8 cellular contexts compared by ENCODE assay signal in the genomic region with DNA sequence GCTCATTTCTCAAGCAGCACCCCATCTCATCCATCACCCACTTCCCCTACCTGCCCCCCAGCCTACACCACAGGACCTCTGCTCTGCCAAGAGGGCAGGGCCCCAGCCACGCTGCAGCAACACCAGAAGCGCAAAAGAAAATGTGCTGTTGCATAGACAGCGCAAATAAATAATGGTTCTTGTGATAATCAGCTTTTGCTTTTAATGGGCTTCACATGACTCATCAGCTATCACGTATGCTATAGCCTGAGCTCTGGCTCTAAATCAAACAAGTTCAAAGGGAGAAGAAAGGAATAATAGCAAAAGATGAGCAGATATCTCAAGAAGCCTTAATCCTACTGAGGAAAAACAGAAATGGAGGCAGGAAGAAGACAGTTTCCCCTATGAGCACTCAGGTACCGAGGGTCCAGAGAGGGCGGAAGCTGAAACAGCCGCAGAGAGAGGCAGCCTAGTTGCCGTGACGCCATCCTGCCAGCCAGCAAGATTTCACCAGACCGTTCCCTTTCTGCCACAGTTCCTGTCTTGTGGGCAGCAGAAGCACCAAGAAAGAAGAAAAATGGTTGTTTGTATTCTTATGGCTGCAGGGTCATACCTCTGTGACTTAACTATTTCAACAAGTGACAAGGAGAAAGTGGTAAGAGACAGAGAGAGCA. TPM values are rescaled to one million over a fixed set of nuclear protein-coding genes. Genes with fewer than 3 reads are reported as not detected.
A peak's percentile ranks its signal among the peaks of the same experiment; 100 is the strongest.
DNase-seq lines count a peak whose midpoint lies in the region; ATAC-seq and TF ChIP-seq lines count a peak whose summit lies in the region.

No MANE protein-coding gene starts in this region.

- peak overlapping the region; percentile 91 for H3K27ac Mint-ChIP-seq in activated T-helper 2 cell treated with anti-CD3 and anti-CD28 coated beads, Interferon-gamma antibody, Interleukin-2, Interleukin-4, amounts not matched to agents 10 μg/mL and 5 μg/mL and 100 μg/mL, durations not matched to agents 14 hours and 24 hours and 36 hours

- intact Hi-C loops in activated T-helper 2 cell treated with anti-CD3 and anti-CD28 coated beads, Interferon-gamma antibody, Interleukin-2, Interleukin-4, amounts not matched to agents 10 μg/mL and 5 μg/mL and 100 μg/mL, durations not matched to agents 14 hours and 24 hours and 36 hours (cut with micrococcal nuclease) = loop anchor here (1.0 kb wide), 3 partner anchors 10 to 27 kb away; partner anchors contain the start of gene RAB27A

- peaks cover 64% of the 10 kb centered on the region for H3K4me1 Mint-ChIP-seq in activated T-helper 2 cell treated with anti-CD3 and anti-CD28 coated beads, Interferon-gamma antibody, Interleukin-2, Interleukin-4, amounts not matched to agents 10 μg/mL and 5 μg/mL and 100 μg/mL, durations not matched to agents 14 hours and 24 hours and 36 hours (ENCODE audit: low read depth)

- peak; percentile 37 for DNase-seq in GM10248 (ENCODE audit: extremely low spot score)
- peak; percentile 74 to 92 for DNase-seq in NOMO-1 (lab: John Stamatoyannopoulos, UW; ENCODE audit: unreplicated experiment in 2 of 2)
- DNase-seq in activated T-helper 2 cell treated with anti-CD3 and anti-CD28 coated beads, Interferon-gamma antibody, Interleukin-2, Interleukin-4, amounts not matched to agents 10 μg/mL and 5 μg/mL and 100 μg/mL, durations not matched to agents 14 hours and 24 hours and 36 hours (ENCODE audit: low spot score) = peak; percentile 59
- DNase-seq in left kidney (ENCODE audit: low read depth, low spot score) = peak; percentile 52
- peak; percentile 72 for DNase-seq in stimulated activated naive CD8-positive, alpha-beta T cell treated with anti-CD3 and anti-CD28 coated beads, Interleukin-15, Interleukin-2, amounts not matched to agents 100 U/mL and 50 U/mL, for 24 hours
- DNase-seq in NCI-H2081 (lab: John Stamatoyannopoulos, UW) = no peak
- no peak for DNase-seq in HUDEP-2 (lab: John Stamatoyannopoulos, UW; ENCODE audit: unreplicated experiment in 76 of 76)

- TF ChIP-seq CTCF in GM10248 (IDR thresholded peaks at IDR 0.05; ENCODE audit: control extremely low read depth, extremely low read depth, low read depth, missing control alignments) = no peak

- H3K4me3 Mint-ChIP-seq in activated T-helper 2 cell treated with anti-CD3 and anti-CD28 coated beads, Interferon-gamma antibody, Interleukin-2, Interleukin-4, amounts not matched to agents 10 μg/mL and 5 μg/mL and 100 μg/mL, durations not matched to agents 14 hours and 24 hours and 36 hours (ENCODE audit: low read depth) = peak overlapping the region; percentile 62

- peak; percentile 96 for ATAC-seq in HG02623 (IDR thresholded peaks at IDR 0.05; ENCODE audit: unreplicated experiment)
- ATAC-seq in stimulated activated naive CD8-positive, alpha-beta T cell treated with anti-CD3 and anti-CD28 coated beads, Interleukin-15, Interleukin-2, amounts not matched to agents 100 U/mL and 50 U/mL, for 24 hours = peak; percentile 90

- CTCF ChIA-PET in GM10248 (lab: Yijun Ruan, JAX) = interaction anchor here (1.0 to 3.0 kb wide), 7 partner anchors 9 to 49 kb away, joined by 3 to 9 read pairs (median 5); no protein-coding TSS in a partner anchor

- H3K9me3 Mint-ChIP-seq in activated T-helper 2 cell treated with anti-CD3 and anti-CD28 coated beads, Interferon-gamma antibody, Interleukin-2, Interleukin-4, amounts not matched to agents 10 μg/mL and 5 μg/mL and 100 μg/mL, durations not matched to agents 14 hours and 24 hours and 36 hours = peaks cover 1% of the 10 kb centered on the region

- POLR2A ChIA-PET in GM10248 (lab: Yijun Ruan, JAX) = interaction anchor here (1.9 kb wide), 1 partner anchor 9 kb away, joined by 9 read pairs; no protein-coding TSS in a partner anchor

- H3K27me3 Mint-ChIP-seq in activated T-helper 2 cell treated with anti-CD3 and anti-CD28 coated beads, Interferon-gamma antibody, Interleukin-2, Interleukin-4, amounts not matched to agents 10 μg/mL and 5 μg/mL and 100 μg/mL, durations not matched to agents 14 hours and 24 hours and 36 hours (ENCODE audit: low read depth) = no peaks in the 10 kb centered on the region

- H3K36me3 Mint-ChIP-seq in activated T-helper 2 cell treated with anti-CD3 and anti-CD28 coated beads, Interferon-gamma antibody, Interleukin-2, Interleukin-4, amounts not matched to agents 10 μg/mL and 5 μg/mL and 100 μg/mL, durations not matched to agents 14 hours and 24 hours and 36 hours (ENCODE audit: low read depth) = peaks cover 70% of the 10 kb centered on the region

RNA-seq across cellular contexts. Expression of gene RAB27A, which starts 22.1 kb away (rescaled TPM):
- 72.3 and 74.4 TPM in 2 replicates for total RNA-seq in activated T-helper 2 cell treated with anti-CD3 and anti-CD28 coated beads, Interferon-gamma antibody, Interleukin-2, Interleukin-4, amounts not matched to agents 10 μg/mL and 5 μg/mL and 100 μg/mL, durations not matched to agents 14 hours and 24 hours and 36 hours

RNA-seq across cellular contexts. Expression of gene PIGBOS1, which starts 51.4 kb away (rescaled TPM):
- total RNA-seq in activated T-helper 2 cell treated with anti-CD3 and anti-CD28 coated beads, Interferon-gamma antibody, Interleukin-2, Interleukin-4, amounts not matched to agents 10 μg/mL and 5 μg/mL and 100 μg/mL, durations not matched to agents 14 hours and 24 hours and 36 hours = 9.5 and 12.3 TPM in 2 replicates

RNA-seq across cellular contexts. Expression of gene PIGB, which starts 51.5 kb away (rescaled TPM):
- total RNA-seq in activated T-helper 2 cell treated with anti-CD3 and anti-CD28 coated beads, Interferon-gamma antibody, Interleukin-2, Interleukin-4, amounts not matched to agents 10 μg/mL and 5 μg/mL and 100 μg/mL, durations not matched to agents 14 hours and 24 hours and 36 hours = 19.7 and 21.0 TPM in 2 replicates

Comparison
In these comparisons a context has a peak if more than half of its experiments do, and no peak if none do; other contexts are left out.
1. DNase-seq: peak in GM10248 (single experiment), NOMO-1 (2 of 2), activated T-helper 2 cell treated with anti-CD3 and anti-CD28 coated beads, Interferon-gamma antibody, Interleukin-2, Interleukin-4, amounts not matched to agents 10 μg/mL and 5 μg/mL and 100 μg/mL, durations not matched to agents 14 hours and 24 hours and 36 hours (single experiment), left kidney (single experiment) and stimulated activated naive CD8-positive, alpha-beta T cell treated with anti-CD3 and anti-CD28 coated beads, Interleukin-15, Interleukin-2, amounts not matched to agents 100 U/mL and 50 U/mL, for 24 hours (single experiment); none in NCI-H2081 (0 of 2) and HUDEP-2 (0 of 76).